Comparison of ENCODE assay signal across 8 cellular contexts in genomic region chr2:234378958-234379357, GRCh38.
DNase-seq lines count a peak whose midpoint lies in the region; ATAC-seq, FAIRE-seq and TF ChIP-seq lines count a peak whose summit lies in the region.
"Not testable (repeated sequence)": the region's sequence is repeated elsewhere in the genome, so short reads cannot be mapped to it uniquely, and the experiment has no call there.

No MANE protein-coding gene starts in this region.

- H2BK5ac ChIP-seq in mesendoderm (ENCODE audit: low read length): not testable (repeated sequence)

- not testable (repeated sequence) for H3K27me3 ChIP-seq in mesendoderm (ENCODE audit: insufficient read depth, low read length, poor library complexity)

- H2AK5ac ChIP-seq in mesendoderm (ENCODE audit: low read length): not testable (repeated sequence)

- H3K9ac ChIP-seq in SK-N-MC (ENCODE audit: insufficient read length); mesendoderm (ENCODE audit: low read length): not testable (repeated sequence)

- H2BK15ac ChIP-seq in mesendoderm (replicated peaks; ENCODE audit: low read depth): not testable (repeated sequence)

- FAIRE-seq in A549 (lab: Jason Lieb, UNC): not testable (repeated sequence)

- H3K4me2 ChIP-seq in A549; mesendoderm (ENCODE audit: low read length): not testable (repeated sequence)

- H3K36me3 Mint-ChIP-seq in activated naive CD8-positive, alpha-beta T cell treated with anti-CD3 and anti-CD28 coated beads, Interleukin-2, amount 50 U/mL, for 24 hours (ENCODE audit: low read depth); glutamatergic neuron (ENCODE audit: unreplicated experiment); neural crest cell (ENCODE audit: low read depth); osteocyte (ENCODE audit: unreplicated experiment): not testable (repeated sequence)

- H3K36me3 ChIP-seq in HEK293 (ENCODE audit: control insufficient read depth in 2 of 2, insufficient read depth in 1 of 2, low read length in 2 of 2); SK-N-MC (ENCODE audit: insufficient read depth, low read length); mesendoderm (ENCODE audit: control insufficient read depth, insufficient read depth, low read length): not testable (repeated sequence)

- H3K9me3 ChIP-seq in A549; HEK293 (ENCODE audit: control insufficient read depth, insufficient read depth, low read depth, low read length); SK-N-MC (ENCODE audit: low read depth, low read length): not testable (repeated sequence)

- H3K79me1 ChIP-seq in mesendoderm (ENCODE audit: low read length): not testable (repeated sequence)

- not testable (repeated sequence) for H4K5ac ChIP-seq in mesendoderm (ENCODE audit: low read length)

- not testable (repeated sequence) for H3K4ac ChIP-seq in mesendoderm (ENCODE audit: low read depth, low read length)

- H2BK120ac ChIP-seq in mesendoderm (ENCODE audit: low read depth, low read length): not testable (repeated sequence)

- H3K23ac ChIP-seq in mesendoderm (ENCODE audit: low read length): not testable (repeated sequence)

- H4K8ac ChIP-seq in mesendoderm (ENCODE audit: low read depth, low read length): not testable (repeated sequence)

- not testable (repeated sequence) for DNase-seq in A549 (ENCODE audit: low read depth in 1 of 2, low spot score in 1 of 2); SK-N-MC (ENCODE audit: low read depth, low spot score); activated naive CD8-positive, alpha-beta T cell treated with anti-CD3 and anti-CD28 coated beads, Interleukin-2, amount 50 U/mL, for 24 hours; glutamatergic neuron; mesendoderm; neural crest cell (ENCODE audit: low read depth, low spot score); osteocyte (ENCODE audit: extremely low spot score, unreplicated experiment)

- POLR2A ChIA-PET in A549 (lab: Yijun Ruan, JAX): not testable (repeated sequence)
- POLR2A ChIA-PET in HEK293 (lab: Yijun Ruan, JAX): interaction anchor here (0.7 kb wide), 1 partner anchor 279 kb away, joined by 4 read pairs; no protein-coding TSS in a partner anchor

- not testable (repeated sequence) for ATAC-seq in A549; activated naive CD8-positive, alpha-beta T cell treated with anti-CD3 and anti-CD28 coated beads, Interleukin-2, amount 50 U/mL, for 24 hours

- TF ChIP-seq RAD21 in A549 (conservative IDR thresholded peaks at IDR 0.05 in 1 of 2, IDR thresholded peaks at IDR 0.05 in 1 of 2): not testable (repeated sequence)

- not testable (repeated sequence) for TF ChIP-seq EP300 in A549 (IDR thresholded peaks at IDR 0.05)

- peak overlapping the region; percentile 22 for H3K18ac ChIP-seq in mesendoderm (ENCODE audit: low read length)

- not testable (repeated sequence) for H3K4me3 Mint-ChIP-seq in activated naive CD8-positive, alpha-beta T cell treated with anti-CD3 and anti-CD28 coated beads, Interleukin-2, amount 50 U/mL, for 24 hours; glutamatergic neuron (ENCODE audit: unreplicated experiment); neural crest cell; osteocyte (ENCODE audit: unreplicated experiment)

- peak overlapping the region; percentile 49 for H3K27ac Mint-ChIP-seq in activated naive CD8-positive, alpha-beta T cell treated with anti-CD3 and anti-CD28 coated beads, Interleukin-2, amount 50 U/mL, for 24 hours
- peak overlapping the region; percentile 78 for H3K27ac Mint-ChIP-seq in glutamatergic neuron (ENCODE audit: unreplicated experiment)
- peak overlapping the region; percentile 81 for H3K27ac Mint-ChIP-seq in neural crest cell (ENCODE audit: unreplicated experiment)
- H3K27ac Mint-ChIP-seq in osteocyte (ENCODE audit: unreplicated experiment): peak overlapping the region; percentile 98

- H3K4me1 ChIP-seq in A549: peaks cover 26% of the 10 kb centered on the region
- H3K4me1 ChIP-seq in HEK293 (ENCODE audit: control insufficient read depth, insufficient read depth, low read length); mesendoderm (ENCODE audit: control insufficient read depth, low read depth, low read length): not testable (repeated sequence)

- H3K9me3 Mint-ChIP-seq in activated naive CD8-positive, alpha-beta T cell treated with anti-CD3 and anti-CD28 coated beads, Interleukin-2, amount 50 U/mL, for 24 hours; glutamatergic neuron (ENCODE audit: unreplicated experiment); neural crest cell; osteocyte (ENCODE audit: unreplicated experiment): not testable (repeated sequence)

- H3K27ac ChIP-seq in A549: peak overlapping the region; percentile 59 to 77; a peak in 5 of 6 replicates
- not testable (repeated sequence) for H3K27ac ChIP-seq in HEK293 (ENCODE audit: extremely low read depth, low read depth, low read length); mesendoderm (ENCODE audit: low read depth, low read length)
- H3K27ac ChIP-seq in SK-N-MC: peak overlapping the region; percentile 91; the same call in 1 of the 2 replicates

- not testable (repeated sequence) for H3K79me2 ChIP-seq in mesendoderm (ENCODE audit: control insufficient read depth, insufficient read depth, low read length)

- not testable (repeated sequence) for H3K27me3 Mint-ChIP-seq in activated naive CD8-positive, alpha-beta T cell treated with anti-CD3 and anti-CD28 coated beads, Interleukin-2, amount 50 U/mL, for 24 hours; glutamatergic neuron (ENCODE audit: unreplicated experiment); neural crest cell (ENCODE audit: low read depth); osteocyte (ENCODE audit: unreplicated experiment)

- 87% methylated on average over 2 of the region's 2 CpGs for WGBS in A549 (ENCODE audit: missing lambda C conversion rate)
- no CpG with 5 or more reads among the region's 2 CpGs for WGBS in mesendoderm (ENCODE audit: extremely low coverage, insufficient coverage, low lambda C conversion rate)

- not testable (repeated sequence) for H3K56ac ChIP-seq in mesendoderm (ENCODE audit: low read length)

- TF ChIP-seq POLR2A in A549 (IDR thresholded peaks at IDR 0.05; ENCODE audit: low read length): not testable (repeated sequence)

- H3K4me1 Mint-ChIP-seq in activated naive CD8-positive, alpha-beta T cell treated with anti-CD3 and anti-CD28 coated beads, Interleukin-2, amount 50 U/mL, for 24 hours: peaks cover 18% of the 10 kb centered on the region
- peaks cover 40% of the 10 kb centered on the region for H3K4me1 Mint-ChIP-seq in glutamatergic neuron (ENCODE audit: low read depth, unreplicated experiment)
- peaks cover 24% of the 10 kb centered on the region for H3K4me1 Mint-ChIP-seq in neural crest cell
- peaks cover 44% of the 10 kb centered on the region for H3K4me1 Mint-ChIP-seq in osteocyte (ENCODE audit: unreplicated experiment)

- not testable (repeated sequence) for H3K4me3 ChIP-seq in A549; HEK293 (ENCODE audit: low read depth, low read length); SK-N-MC; mesendoderm (ENCODE audit: low read length)

- CTCF ChIA-PET in A549 (lab: Yijun Ruan, JAX): interaction anchor here (1.0 kb wide), 1 partner anchor 19 kb away, joined by 3 read pairs; no protein-coding TSS in a partner anchor
- CTCF ChIA-PET in HEK293 (lab: Yijun Ruan, JAX): interaction anchor here (1.0 kb wide), 1 partner anchor 10 kb away, joined by 3 read pairs; no protein-coding TSS in a partner anchor

- TF ChIP-seq CTCF in A549 (IDR thresholded peaks at IDR 0.05); HEK293 (tag by site-specific recombination; IDR thresholded peaks at IDR 0.05); glutamatergic neuron (IDR thresholded peaks at IDR 0.05; ENCODE audit: partially characterized antibody, unreplicated experiment); neural crest cell (conservative IDR thresholded peaks at IDR 0.05); osteocyte (IDR thresholded peaks at IDR 0.05): not testable (repeated sequence)

TF ChIP-seq in HEK293, 187 proteins besides CTCF, POLR2A, EP300 and RAD21:
- peak; percentile 75 for TF ChIP-seq ZNF146 (tag by site-specific recombination; IDR thresholded peaks at IDR 0.05)
- TF ChIP-seq ZNF580 (tag by site-specific recombination; IDR thresholded peaks at IDR 0.05): peak; percentile 69
